8 cellular contexts compared by ENCODE assay signal in the genomic region with DNA sequence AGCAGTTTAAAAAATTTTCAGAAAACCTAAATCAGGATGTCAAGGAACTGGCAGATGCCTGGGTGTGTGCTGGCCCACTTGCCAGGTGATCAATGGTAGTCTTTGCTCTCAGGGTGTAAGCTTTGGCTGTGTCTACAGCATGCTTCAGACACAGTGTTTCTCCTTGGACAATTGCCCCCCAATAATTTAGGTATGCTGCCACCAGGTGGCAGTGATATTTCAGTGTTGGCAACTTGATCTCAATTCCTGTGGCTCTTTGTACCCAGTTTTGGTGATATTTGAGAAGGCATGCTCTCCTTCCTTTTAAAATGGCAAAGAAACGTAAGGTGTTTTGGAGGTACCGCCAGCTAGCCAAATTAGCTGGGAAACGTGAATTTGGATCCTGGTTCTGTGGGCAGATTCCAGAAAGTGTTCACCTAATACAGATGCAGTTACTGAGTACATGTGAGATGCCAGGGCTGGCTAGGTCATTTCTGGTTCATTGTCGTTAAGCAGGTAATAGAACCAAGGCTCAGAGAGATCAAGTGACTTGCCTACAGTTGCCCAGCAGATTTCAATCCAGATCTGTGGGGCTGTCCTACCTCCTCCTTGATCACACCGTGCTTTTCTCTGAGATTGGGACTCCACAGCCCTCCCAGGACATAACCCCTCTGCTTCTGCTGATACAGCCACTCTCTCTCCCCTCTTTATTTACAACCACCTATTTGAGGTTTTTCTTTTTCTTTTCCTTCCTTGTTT.
A peak's percentile ranks its signal among the peaks of the same experiment; 100 is the strongest.
DNase-seq lines count a peak whose midpoint lies in the region; ATAC-seq and TF ChIP-seq lines count a peak whose summit lies in the region.

No MANE protein-coding gene starts in this region.

- no peak overlapping the region for H3K4me3 Mint-ChIP-seq in activated B cell treated with CpG ODN at 0.5 μM for 24 hours

- ATAC-seq in activated B cell treated with CpG ODN at 0.5 μM for 24 hours (ENCODE audit: low read depth) (peak; percentile 41), GM18868 (IDR thresholded peaks at IDR 0.05; ENCODE audit: unreplicated experiment) (no peak)

- H3K27ac Mint-ChIP-seq in activated B cell treated with CpG ODN at 0.5 μM for 24 hours, result no peak overlapping the region

- H3K27me3 ChIP-seq in colonic mucosa, result no peaks in the 10 kb centered on the region
- H3K27me3 ChIP-seq in testis, result no peaks in the 10 kb centered on the region

- H3K27ac ChIP-seq in colonic mucosa (no peak overlapping the region), testis (no peak overlapping the region)

- no peaks in the 10 kb centered on the region for H3K27me3 Mint-ChIP-seq in activated B cell treated with CpG ODN at 0.5 μM for 24 hours

- H3K4me3 ChIP-seq in colonic mucosa (no peak overlapping the region), testis (no peak overlapping the region)

- intact Hi-C loops in activated B cell treated with CpG ODN at 0.5 μM for 24 hours (cut with micrococcal nuclease), result loop anchor here (1.0 to 2.0 kb wide), 5 partner anchors 100 to 251 kb away; no protein-coding TSS in a partner anchor
- intact Hi-C loops in colonic mucosa (cut with DNase I), result no loop called here
- intact Hi-C loops in testis (cut with DNase I; ENCODE audit: low total_unique reads), result no loop called here

- peak; percentile 25 for DNase-seq in NOMO-1 treated with DMSO at 0.1 percent for 48 hours (lab: John Stamatoyannopoulos, UW; ENCODE audit: unreplicated experiment)
- no peak for DNase-seq in NOMO-1 treated with dmso at 0.1 percent for 144 hours (lab: John Stamatoyannopoulos, UW; ENCODE audit: unreplicated experiment)
- peak; percentile 60 for DNase-seq in NCI-H128 (lab: John Stamatoyannopoulos, UW; ENCODE audit: unreplicated experiment)
- no peak for DNase-seq in activated B cell treated with CpG ODN at 0.5 μM for 24 hours
- DNase-seq in colonic mucosa, result peak; percentile 48
- DNase-seq in mucosa of gallbladder (ENCODE audit: low spot score), result peak; percentile 56
- peak; percentile 62 for DNase-seq in testis

- TF ChIP-seq CTCF in activated B cell treated with CpG ODN at 0.5 μM for 24 hours (IDR thresholded peaks at IDR 0.05), result no peak
- peak; percentile 34 for TF ChIP-seq CTCF in colonic mucosa (IDR thresholded peaks at IDR 0.05)
- peak; percentile 53 to 73 (median 54) for TF ChIP-seq CTCF in testis (IDR thresholded peaks at IDR 0.05)

- POLR2A ChIA-PET in activated B cell treated with CpG ODN at 0.5 μM for 24 hours (lab: Charles Lee), result no interaction called here

- no peaks in the 10 kb centered on the region for H3K9me3 ChIP-seq in colonic mucosa
- H3K9me3 ChIP-seq in testis, result no peaks in the 10 kb centered on the region

- peaks cover 7% of the 10 kb centered on the region for H3K4me1 ChIP-seq in colonic mucosa
- H3K4me1 ChIP-seq in testis, result no peaks in the 10 kb centered on the region

- H3K36me3 ChIP-seq in colonic mucosa (no peaks in the 10 kb centered on the region), testis (ENCODE audit: low read depth, missing control alignments) (no peaks in the 10 kb centered on the region)

- peaks cover 47% of the 10 kb centered on the region for H3K36me3 Mint-ChIP-seq in activated B cell treated with CpG ODN at 0.5 μM for 24 hours (ENCODE audit: low read depth)

- H3K9me3 Mint-ChIP-seq in activated B cell treated with CpG ODN at 0.5 μM for 24 hours, result no peaks in the 10 kb centered on the region

- CTCF ChIA-PET in activated B cell treated with CpG ODN at 0.5 μM for 24 hours (lab: Charles Lee), result interaction anchor here (1.2 to 3.1 kb wide), 10 partner anchors 99 to 607 kb away, joined by 3 to 25 read pairs (median 6); no protein-coding TSS in a partner anchor

- WGBS in testis, 2 donors, result 83 to 87% methylated on average over 5 of the region's 5 CpGs

- H3K4me1 Mint-ChIP-seq in activated B cell treated with CpG ODN at 0.5 μM for 24 hours, result peaks cover 17% of the 10 kb centered on the region

- no peak overlapping the region for H3K9ac ChIP-seq in colonic mucosa (ENCODE audit: low read depth in 2 of 2, low read length in 2 of 2)

- no peak for TF ChIP-seq POLR2A in testis (IDR thresholded peaks at IDR 0.05)

Comparison
In these comparisons a context has a peak if more than half of its experiments do, and no peak if none do; other contexts are left out.
1. DNase-seq: peak in NOMO-1 treated with DMSO at 0.1 percent for 48 hours (single experiment), NCI-H128 (single experiment), colonic mucosa (single experiment), mucosa of gallbladder (single experiment) and testis (single experiment); none in NOMO-1 treated with dmso at 0.1 percent for 144 hours (single experiment) and activated B cell treated with CpG ODN at 0.5 μM for 24 hours (single experiment).